ENCODE assay signal across 11 cellular contexts in the genomic region with DNA sequence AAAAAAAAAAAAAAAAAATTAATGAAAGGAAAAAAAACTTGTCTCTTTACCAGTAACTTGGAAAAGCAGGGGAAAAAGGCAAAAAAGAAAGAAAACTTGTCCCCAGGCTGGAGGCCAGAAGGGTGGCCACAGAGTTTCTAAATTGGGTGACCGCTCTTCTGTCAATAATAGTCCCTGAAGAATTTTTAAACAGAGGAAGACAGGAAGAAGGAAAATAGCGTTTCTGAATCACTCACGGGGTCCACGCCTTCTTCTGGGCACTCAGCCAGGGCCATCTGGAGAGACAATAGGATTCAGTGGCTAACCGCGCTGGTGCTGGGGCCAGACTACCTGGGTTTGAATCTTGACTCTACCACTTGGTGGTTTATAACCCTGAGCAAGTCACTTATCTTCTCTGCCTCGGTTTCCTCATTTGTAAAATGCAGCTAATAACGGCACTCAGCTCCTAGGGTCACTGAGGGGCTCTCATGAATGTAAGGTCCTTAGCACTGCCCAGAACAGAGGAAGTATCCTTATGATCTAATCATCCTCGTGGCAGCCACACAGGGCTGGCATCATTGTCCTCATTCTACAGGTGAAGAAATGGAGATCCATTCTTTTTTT. TPM values are rescaled to one million over a fixed set of nuclear protein-coding genes. Genes with fewer than 3 reads are reported as not detected.
DNase-seq lines count a peak whose midpoint lies in the region; ATAC-seq and TF ChIP-seq lines count a peak whose summit lies in the region.
"Had no signal": no experiment of that assay in that cellular context is flagged by ENCODE, and none has a peak within 500 bp of the region (broad histone marks: within the 10 kb centered on the region; RNA-seq: fewer than 3 reads in every experiment).

No MANE protein-coding gene starts in this region.

- H3K27me3 ChIP-seq in gastrocnemius medialis, result no peaks in the 10 kb centered on the region

- peak; percentile 7 to 31 for ATAC-seq in gastrocnemius medialis
- no peak for ATAC-seq in GM19395 (IDR thresholded peaks at IDR 0.05; ENCODE audit: unreplicated experiment)
- no peak for ATAC-seq in GM21723 (IDR thresholded peaks at IDR 0.05; ENCODE audit: unreplicated experiment)

- H3K9me3 ChIP-seq in gastrocnemius medialis, result no peaks in the 10 kb centered on the region

- DNase-seq in NCI-H1417 (lab: John Stamatoyannopoulos, UW) (peak; percentile 71 to 90 (median 73)), NCI-H1417 treated with DMSO at 0.1 percent for 48 hours (lab: John Stamatoyannopoulos, UW) (no peak), NCI-H1436 treated with DMSO at 0.1 percent for 48 hours (lab: John Stamatoyannopoulos, UW) (peak; percentile 56), SW 1271 (lab: John Stamatoyannopoulos, UW) (peak; percentile 78 to 94), foreskin fibroblast (peak; percentile 89 to 97), gastrocnemius medialis (peak; percentile 52 to 70)
- DNase-seq: naive B cell had no signal

- no peak overlapping the region for H3K27ac ChIP-seq in gastrocnemius medialis
- H3K27ac ChIP-seq: 22Rv1 had no signal

- TF ChIP-seq POLR2A in gastrocnemius medialis (IDR thresholded peaks at IDR 0.05), result no peak

- H3K4me3 ChIP-seq in foreskin fibroblast (ENCODE audit: low read depth in 1 of 2, low read length in 2 of 2) (no peak overlapping the region), gastrocnemius medialis (no peak overlapping the region)

- H3K36me3 ChIP-seq in gastrocnemius medialis, result no peaks in the 10 kb centered on the region

- peaks cover 17 to 28% of the 10 kb centered on the region in 2 donors for H3K4me1 ChIP-seq in gastrocnemius medialis

- TF ChIP-seq CTCF in foreskin fibroblast (IDR thresholded peaks at IDR 0.05; ENCODE audit: low read depth, low read length), result no peak
- no peak for TF ChIP-seq CTCF in gastrocnemius medialis (IDR thresholded peaks at IDR 0.05 in 4 of 5, conservative IDR thresholded peaks at IDR 0.05 in 1 of 5)

- intact Hi-C loops in gastrocnemius medialis (cut with DNase I; ENCODE audit: low total_unique reads), result no loop called here

- in situ Hi-C loops in gastrocnemius medialis (cut with MboI; ENCODE audit: low sequenced_read_pairs in 4 of 4), result no loop called here

RNA-seq across cellular contexts. Expression of gene C11orf86, which starts 7.0 kb away (rescaled TPM):
- total RNA-seq in gastrocnemius medialis, result not detected
- total RNA-seq: T-cell had no signal

RNA-seq across cellular contexts. Expression of gene PC, which starts 23.9 kb away (rescaled TPM):
- 10 to 100 TPM; 13.1 to 67.6 (median 32.1) TPM for total RNA-seq in gastrocnemius medialis

RNA-seq across cellular contexts. Expression of gene SYT12, which starts 40.9 kb away (rescaled TPM):
- total RNA-seq in gastrocnemius medialis, result under 1 TPM in 2 of 4 donors, not detected in 2; 0.33 to 0.64 TPM

Comparison
In these comparisons a context has a peak if more than half of its experiments do, and no peak if none do; other contexts are left out.
1. ATAC-seq: peak in gastrocnemius medialis (2 of 2); none in GM19395 (single experiment) and GM21723 (single experiment).